30 cellular contexts compared by ENCODE assay signal in genomic region chr21:36237441-36237840, GRCh38.
"Had no signal": no experiment of that assay in that cellular context is flagged by ENCODE, and none has a peak within 500 bp of the region (broad histone marks: within the 10 kb centered on the region; RNA-seq: fewer than 3 reads in every experiment).

No MANE protein-coding gene starts in this region.

- H3K4me1 Mint-ChIP-seq: brain had no signal

- H3K4me3 ChIP-seq: adrenal gland, ascending aorta, heart left ventricle, pancreas, prostate gland, thoracic aorta, upper lobe of left lung, vagina had no signal

- H3K27me3 Mint-ChIP-seq: activated naive CD8-positive, alpha-beta T cell treated with anti-CD3 and anti-CD28 coated beads for 36 hours; brain; memory B cell; naive thymus-derived CD4-positive, alpha-beta T cell; stimulated activated naive CD8-positive, alpha-beta T cell treated with anti-CD3 and anti-CD28 coated beads, Interleukin-15, Interleukin-2, amounts not matched to agents 100 ng/mL and 50 ng/mL, for 24 hours had no signal

- DNase-seq: activated CD4-positive, alpha-beta T cell treated with anti-CD3 and anti-CD28 coated beads for 48 hours; activated CD4-positive, alpha-beta T cell treated with anti-CD3 and anti-CD28 coated beads, Interleukin-2, amount 50 U/mL, for 48 hours; activated CD8-positive, alpha-beta memory T cell treated with anti-CD3 and anti-CD28 coated beads for 24 hours; activated effector memory CD4-positive, alpha-beta T cell treated with Interleukin-2 at 50 U/mL for 16 hours; activated naive CD4-positive, alpha-beta T cell treated with anti-CD3 and anti-CD28 coated beads for 36 hours; activated naive CD8-positive, alpha-beta T cell treated with anti-CD3 and anti-CD28 coated beads for 36 hours; adrenal gland; caudate nucleus; dermis blood vessel endothelial cell; effector CD4-positive, alpha-beta T cell; erythroblast; heart left ventricle; hypothalamus; immature natural killer cell; midbrain; naive thymus-derived CD4-positive, alpha-beta T cell; nucleus accumbens; pancreas; retina; small intestine; stimulated activated CD4-positive, alpha-beta T cell treated with anti-CD3 and anti-CD28 coated beads, Interleukin-4, amount 100 ng/mL, for 24 hours; upper lobe of left lung had no signal

- H3K27me3 ChIP-seq: adrenal gland, ascending aorta, heart left ventricle, pancreas, upper lobe of left lung, vagina had no signal

- H3K4me3 Mint-ChIP-seq: activated naive CD4-positive, alpha-beta T cell treated with anti-CD3 and anti-CD28 coated beads for 36 hours; activated naive CD8-positive, alpha-beta T cell treated with anti-CD3 and anti-CD28 coated beads for 36 hours; brain; immature natural killer cell; memory B cell; naive thymus-derived CD4-positive, alpha-beta T cell; stimulated activated effector memory CD8-positive, alpha-beta T cell treated with anti-CD3 and anti-CD28 coated beads, Interleukin-12 subunit alpha, Interleukin-12 subunit beta, amount 100 ng/mL, for 72 hours; stimulated activated naive CD8-positive, alpha-beta T cell treated with anti-CD3 and anti-CD28 coated beads, Interleukin-15, Interleukin-2, amounts not matched to agents 100 ng/mL and 50 ng/mL, for 24 hours had no signal

- H3K9me3 Mint-ChIP-seq: activated naive CD4-positive, alpha-beta T cell treated with anti-CD3 and anti-CD28 coated beads for 36 hours; activated naive CD8-positive, alpha-beta T cell treated with anti-CD3 and anti-CD28 coated beads for 36 hours; brain; immature natural killer cell; memory B cell; naive thymus-derived CD4-positive, alpha-beta T cell; stimulated activated effector memory CD8-positive, alpha-beta T cell treated with anti-CD3 and anti-CD28 coated beads, Interleukin-12 subunit alpha, Interleukin-12 subunit beta, amount 100 ng/mL, for 72 hours; stimulated activated naive CD8-positive, alpha-beta T cell treated with anti-CD3 and anti-CD28 coated beads, Interleukin-15, Interleukin-2, amounts not matched to agents 100 ng/mL and 50 ng/mL, for 24 hours had no signal

- H3K36me3 ChIP-seq: adrenal gland, pancreas, prostate gland, vagina had no signal

- H3K27ac Mint-ChIP-seq: activated naive CD4-positive, alpha-beta T cell treated with anti-CD3 and anti-CD28 coated beads for 36 hours; activated naive CD8-positive, alpha-beta T cell treated with anti-CD3 and anti-CD28 coated beads for 36 hours; brain; immature natural killer cell; memory B cell; naive thymus-derived CD4-positive, alpha-beta T cell; stimulated activated effector memory CD8-positive, alpha-beta T cell treated with anti-CD3 and anti-CD28 coated beads, Interleukin-12 subunit alpha, Interleukin-12 subunit beta, amount 100 ng/mL, for 72 hours; stimulated activated naive CD8-positive, alpha-beta T cell treated with anti-CD3 and anti-CD28 coated beads, Interleukin-15, Interleukin-2, amounts not matched to agents 100 ng/mL and 50 ng/mL, for 24 hours had no signal

- H3K9me3 ChIP-seq: adrenal gland, ascending aorta, heart left ventricle, pancreas, prostate gland, thoracic aorta, upper lobe of left lung, vagina had no signal

- H3K27ac ChIP-seq: adrenal gland, ascending aorta, heart left ventricle, pancreas, prostate gland, thoracic aorta, upper lobe of left lung, vagina had no signal
